In the genomic region with DNA sequence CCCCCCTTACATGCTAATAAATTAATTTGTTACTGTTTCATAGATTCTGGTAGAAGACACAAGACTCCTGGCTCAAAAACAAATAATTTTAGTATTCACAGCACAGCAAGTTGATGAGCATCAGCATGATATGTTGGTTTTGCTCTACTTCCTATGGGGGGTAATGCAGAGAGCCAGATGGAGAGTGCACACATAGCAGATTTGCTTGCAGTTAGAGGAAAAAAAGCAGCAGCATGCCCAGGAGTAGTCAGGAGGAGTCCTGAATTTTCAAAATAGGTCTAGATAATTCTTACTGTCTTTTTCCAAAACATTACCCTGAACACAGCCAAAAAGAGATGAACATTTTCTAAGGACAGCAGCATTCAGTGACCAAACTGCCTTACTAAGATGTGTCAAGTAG, we compare ENCODE assay signal across 12 cellular contexts.
A peak's percentile ranks its signal among the peaks of the same experiment; 100 is the strongest.
DNase-seq lines count a peak whose midpoint lies in the region; ATAC-seq lines count a peak whose summit lies in the region.
"Had no signal": no experiment of that assay in that cellular context is flagged by ENCODE, and none has a peak within 500 bp of the region (broad histone marks: within the 10 kb centered on the region; RNA-seq: fewer than 3 reads in every experiment).

No MANE protein-coding gene starts in this region.

- ATAC-seq in GM21381 (IDR thresholded peaks at IDR 0.05; ENCODE audit: unreplicated experiment), result no peak
- ATAC-seq in GM19328 (IDR thresholded peaks at IDR 0.05; ENCODE audit: unreplicated experiment), result no peak
- ATAC-seq: GM12878 had no signal

- peak; percentile 3 for DNase-seq in NCI-H82 (lab: John Stamatoyannopoulos, UW)
- no peak for DNase-seq in NCI-H82 treated with DMSO at 0.1 percent for 48 hours (lab: John Stamatoyannopoulos, UW; ENCODE audit: unreplicated experiment)
- peak; percentile 36 for DNase-seq in inferior parietal cortex (ENCODE audit: extremely low spot score)
- peak; percentile 2 for DNase-seq in occipital lobe (lab: John Stamatoyannopoulos, UW)
- no peak for DNase-seq in KG1 (lab: John Stamatoyannopoulos, UW)
- DNase-seq: 8988T, AML-193, Calu3, DMS 273 treated with DMSO at 0.1 percent for 48 hours had no signal

Comparison
In these comparisons a context has a peak if more than half of its experiments do, and no peak if none do; other contexts are left out.
1. DNase-seq: peak in NCI-H82 (single experiment), inferior parietal cortex (single experiment) and occipital lobe (single experiment); none in NCI-H82 treated with DMSO at 0.1 percent for 48 hours (single experiment) and KG1 (single experiment).